In genomic region chr6:80520195-80520594, GRCh38 we compare ENCODE assay signal across 24 cellular contexts.
DNase-seq lines count a peak whose midpoint lies in the region; ATAC-seq, FAIRE-seq and TF ChIP-seq lines count a peak whose summit lies in the region.
"Had no signal": no experiment of that assay in that cellular context is flagged by ENCODE, and none has a peak within 500 bp of the region (broad histone marks: within the 10 kb centered on the region; RNA-seq: fewer than 3 reads in every experiment).

No MANE protein-coding gene starts in this region.

- no peaks in the 10 kb centered on the region for H3K9me3 Mint-ChIP-seq in nephron progenitor cell
- H3K9me3 Mint-ChIP-seq: activated B cell treated with CpG ODN at 0.5 μM for 24 hours; activated naive CD4-positive, alpha-beta T cell treated with anti-CD3 and anti-CD28 coated beads, Interleukin-2, amount 50 U/mL, for 72 hours; activated T-cell treated with anti-CD3 and anti-CD28 coated beads, Interleukin-2, amount 50 U/mL, for 72 hours; stimulated activated naive B cell treated with anti-CD40 and anti-IgM and Interleukin-4, amounts not matched to agents 10 μg/mL and 1 μg/mL and 100 μg/mL, for 72 hours had no signal

- FAIRE-seq in GM12878 (lab: Jason Lieb, UNC) = no peak

- no peak for ATAC-seq in GM12878
- peak; percentile 21 for ATAC-seq in foreskin keratinocyte
- ATAC-seq: activated naive CD4-positive, alpha-beta T cell treated with anti-CD3 and anti-CD28 coated beads, Interleukin-2, amount 50 U/mL, for 72 hours; activated T-cell treated with anti-CD3 and anti-CD28 coated beads, Interleukin-2, amount 50 U/mL, for 72 hours; effector memory CD8-positive, alpha-beta T cell; left colon; stimulated activated naive B cell treated with anti-CD40 and anti-IgM and Interleukin-4, amounts not matched to agents 10 μg/mL and 1 μg/mL and 100 μg/mL, for 72 hours had no signal

- no peak for TF ChIP-seq EP300 in GM12878 (IDR thresholded peaks at IDR 0.05; ENCODE audit: borderline replicate concordance in 1 of 2, control insufficient read depth in 1 of 2, low read depth in 2 of 2, low read length in 2 of 2)

- H3K4me3 ChIP-seq in AG10803 (ENCODE audit: low read length) = no peak overlapping the region
- no peak overlapping the region for H3K4me3 ChIP-seq in GM12878
- H3K4me3 ChIP-seq in ascending aorta = no peak overlapping the region
- H3K4me3 ChIP-seq in adrenal gland = no peak overlapping the region
- H3K4me3 ChIP-seq: tibial nerve had no signal

- H4K20me1 ChIP-seq in GM12878 (ENCODE audit: control insufficient read depth, insufficient read depth) = no peaks in the 10 kb centered on the region

- DNase-seq in AG10803 (ENCODE audit: low read depth) = peak; percentile 79
- peak; percentile 65 for DNase-seq in HS-5 (ENCODE audit: low read depth)
- no peak for DNase-seq in GM12878 (ENCODE audit: low read depth, low spot score)
- DNase-seq in foreskin keratinocyte = peak in 1 of 2 donors; percentile 32
- no peak for DNase-seq in ascending aorta (ENCODE audit: low spot score in 2 of 2)
- no peak for DNase-seq in adrenal gland
- DNase-seq in hippocampal formation (lab: John Stamatoyannopoulos, UW) = no peak
- DNase-seq in nephron progenitor cell = no peak
- DNase-seq: activated B cell treated with CpG ODN at 0.5 μM for 24 hours; activated CD8-positive, alpha-beta memory T cell treated with anti-CD3 and anti-CD28 coated beads for 24 hours; activated T-cell treated with anti-CD3 and anti-CD28 coated beads, Interleukin-2, amount 50 U/mL, for 72 hours; CD4-positive, CD25-positive, alpha-beta regulatory T cell; central memory CD4-positive, alpha-beta T cell; DMS153; effector memory CD8-positive, alpha-beta T cell; H7; left colon; NCI-H2081; NCI-H526; SIG-M5; stimulated activated naive B cell treated with anti-CD40 and anti-IgM and Interleukin-4, amounts not matched to agents 10 μg/mL and 1 μg/mL and 100 μg/mL, for 72 hours had no signal

- no peak overlapping the region for H3K4me3 Mint-ChIP-seq in nephron progenitor cell
- H3K4me3 Mint-ChIP-seq: activated B cell treated with CpG ODN at 0.5 μM for 24 hours; activated T-cell treated with anti-CD3 and anti-CD28 coated beads, Interleukin-2, amount 50 U/mL, for 72 hours; CD4-positive, CD25-positive, alpha-beta regulatory T cell; effector memory CD8-positive, alpha-beta T cell; stimulated activated naive B cell treated with anti-CD40 and anti-IgM and Interleukin-4, amounts not matched to agents 10 μg/mL and 1 μg/mL and 100 μg/mL, for 72 hours had no signal

- TF ChIP-seq POLR2A in GM12878 (IDR thresholded peaks at IDR 0.05; ENCODE audit: low read depth, low read length) (no peak), adrenal gland (IDR thresholded peaks at IDR 0.05) (no peak)

- H3K4me1 Mint-ChIP-seq in nephron progenitor cell = no peaks in the 10 kb centered on the region
- H3K4me1 Mint-ChIP-seq: activated B cell treated with CpG ODN at 0.5 μM for 24 hours; stimulated activated naive B cell treated with anti-CD40 and anti-IgM and Interleukin-4, amounts not matched to agents 10 μg/mL and 1 μg/mL and 100 μg/mL, for 72 hours had no signal

- no peaks in the 10 kb centered on the region for H3K79me2 ChIP-seq in GM12878 (ENCODE audit: control insufficient read depth, insufficient read depth, low read length)

- H3K27me3 Mint-ChIP-seq in nephron progenitor cell (ENCODE audit: low read depth, poor library complexity) = peaks cover 3% of the 10 kb centered on the region
- H3K27me3 Mint-ChIP-seq: activated B cell treated with CpG ODN at 0.5 μM for 24 hours; effector memory CD8-positive, alpha-beta T cell; stimulated activated naive B cell treated with anti-CD40 and anti-IgM and Interleukin-4, amounts not matched to agents 10 μg/mL and 1 μg/mL and 100 μg/mL, for 72 hours had no signal

- no peak overlapping the region for H3K27ac Mint-ChIP-seq in nephron progenitor cell
- H3K27ac Mint-ChIP-seq: activated B cell treated with CpG ODN at 0.5 μM for 24 hours; activated naive CD4-positive, alpha-beta T cell treated with anti-CD3 and anti-CD28 coated beads, Interleukin-2, amount 50 U/mL, for 72 hours; activated T-cell treated with anti-CD3 and anti-CD28 coated beads, Interleukin-2, amount 50 U/mL, for 72 hours; CD4-positive, CD25-positive, alpha-beta regulatory T cell; effector memory CD8-positive, alpha-beta T cell; stimulated activated naive B cell treated with anti-CD40 and anti-IgM and Interleukin-4, amounts not matched to agents 10 μg/mL and 1 μg/mL and 100 μg/mL, for 72 hours had no signal

- H3K9ac ChIP-seq in GM12878 (ENCODE audit: control insufficient read depth, insufficient read depth, low read length) = no peak overlapping the region

- in situ Hi-C loops in GM12878 (cut with MboI) = no loop called here

- no peak overlapping the region for H3K4me2 ChIP-seq in GM12878 (ENCODE audit: control insufficient read depth, insufficient read depth)

- no peak for TF ChIP-seq RAD21 in GM12878 (IDR thresholded peaks at IDR 0.05; ENCODE audit: insufficient read depth, low read depth, low read length)

- H2AFZ ChIP-seq in GM12878 (ENCODE audit: control insufficient read depth, low read depth, low read length) = no peak overlapping the region

- H3K9me3 ChIP-seq in GM12878 (replicated peaks; ENCODE audit: control insufficient read depth, insufficient read depth, low read length) = no peaks in the 10 kb centered on the region
- H3K9me3 ChIP-seq in ascending aorta = no peaks in the 10 kb centered on the region
- no peaks in the 10 kb centered on the region for H3K9me3 ChIP-seq in adrenal gland (replicated peaks in 1 of 3)
- H3K9me3 ChIP-seq: tibial nerve had no signal

- TF ChIP-seq CTCF in AG10803 (conservative IDR thresholded peaks at IDR 0.05; ENCODE audit: low read length) (no peak), GM12878 (IDR thresholded peaks at IDR 0.05 in 2 of 3, conservative IDR thresholded peaks at IDR 0.05 in 1 of 3; ENCODE audit: control insufficient read depth in 2 of 3, extremely low read depth in 1 of 3, insufficient read depth in 1 of 3, low read depth in 3 of 3, low read length in 3 of 3) (no peak), foreskin keratinocyte (conservative IDR thresholded peaks at IDR 0.05) (no peak), ascending aorta (IDR thresholded peaks at IDR 0.05) (no peak), adrenal gland (IDR thresholded peaks at IDR 0.05) (no peak), nephron progenitor cell (IDR thresholded peaks at IDR 0.05) (no peak)

- POLR2A ChIA-PET in GM12878 (lab: Charles Lee) = no interaction called here

- SMC1A ChIA-PET in GM12878 (lab: Charles Lee; ENCODE audit: uncharacterized antibody, unreplicated experiment) = no interaction called here

- H3K27ac ChIP-seq in GM12878 (ENCODE audit: control insufficient read depth, insufficient read depth) (no peak overlapping the region), foreskin keratinocyte (no peak overlapping the region), ascending aorta (no peak overlapping the region), adrenal gland (no peak overlapping the region)
- H3K27ac ChIP-seq: HL-60 had no signal

- CTCF ChIA-PET in GM12878 (lab: Yijun Ruan, JAX) = interaction anchor here (0.5 kb wide), 1 partner anchor 369 kb away, joined by 4 read pairs; no protein-coding TSS in a partner anchor

- intact Hi-C loops in GM12878 (cut with micrococcal nuclease; ENCODE audit: unreplicated experiment) (no loop called here), ascending aorta (cut with DNase I) (no loop called here), adrenal gland (cut with DNase I) (no loop called here)

- H3K36me3 Mint-ChIP-seq in nephron progenitor cell (ENCODE audit: low read depth) = no peaks in the 10 kb centered on the region
- H3K36me3 Mint-ChIP-seq: activated naive CD4-positive, alpha-beta T cell treated with anti-CD3 and anti-CD28 coated beads, Interleukin-2, amount 50 U/mL, for 72 hours; CD4-positive, CD25-positive, alpha-beta regulatory T cell; stimulated activated naive B cell treated with anti-CD40 and anti-IgM and Interleukin-4, amounts not matched to agents 10 μg/mL and 1 μg/mL and 100 μg/mL, for 72 hours had no signal

- BruUV-seq in GM12878 (replicated peaks; lab: Mats Ljungman, UMichigan) = no TSS peak

- no peaks in the 10 kb centered on the region for H3K27me3 ChIP-seq in GM12878 (replicated peaks in 1 of 2; ENCODE audit: control insufficient read depth in 2 of 2, insufficient read depth in 2 of 2, low read length in 1 of 2)
- H3K27me3 ChIP-seq in foreskin keratinocyte = no peaks in the 10 kb centered on the region
- H3K27me3 ChIP-seq in ascending aorta = no peaks in the 10 kb centered on the region
- H3K27me3 ChIP-seq in adrenal gland = no peaks in the 10 kb centered on the region
- H3K27me3 ChIP-seq: tibial nerve had no signal

- no peaks in the 10 kb centered on the region for H3K36me3 ChIP-seq in GM12878 (ENCODE audit: control insufficient read depth in 2 of 2, insufficient read depth in 2 of 2, low read length in 1 of 2)
- no peaks in the 10 kb centered on the region for H3K36me3 ChIP-seq in ascending aorta
- H3K36me3 ChIP-seq in adrenal gland (replicated peaks in 1 of 2) = no peaks in the 10 kb centered on the region
- H3K36me3 ChIP-seq: tibial nerve had no signal

- RAD21 ChIA-PET in GM12878 (lab: Charles Lee; ENCODE audit: unreplicated experiment) = no interaction called here

- H3K4me1 ChIP-seq in GM12878 (ENCODE audit: control insufficient read depth, insufficient read depth, low read length) (no peaks in the 10 kb centered on the region), foreskin keratinocyte (no peaks in the 10 kb centered on the region), ascending aorta (no peaks in the 10 kb centered on the region), adrenal gland (replicated peaks in 1 of 2) (no peaks in the 10 kb centered on the region)

TF ChIP-seq in GM12878, 131 proteins besides CTCF, POLR2A, EP300 and RAD21:
- TF ChIP-seq CBX3 (IDR thresholded peaks at IDR 0.05; ENCODE audit: borderline replicate concordance, low read depth) (no peak), JUNB (IDR thresholded peaks at IDR 0.05) (peak; percentile 13; the same call in 1 of the 2 replicates), HDGF (IDR thresholded peaks at IDR 0.05) (no peak)

Comparison
In these comparisons a context has a peak if more than half of its experiments do, and no peak if none do; other contexts are left out.
1. DNase-seq: peak in AG10803 (single experiment) and HS-5 (single experiment); none in GM12878 (single experiment), ascending aorta (0 of 2), adrenal gland (0 of 7), hippocampal formation (0 of 2) and nephron progenitor cell (single experiment).